In the genomic region with DNA sequence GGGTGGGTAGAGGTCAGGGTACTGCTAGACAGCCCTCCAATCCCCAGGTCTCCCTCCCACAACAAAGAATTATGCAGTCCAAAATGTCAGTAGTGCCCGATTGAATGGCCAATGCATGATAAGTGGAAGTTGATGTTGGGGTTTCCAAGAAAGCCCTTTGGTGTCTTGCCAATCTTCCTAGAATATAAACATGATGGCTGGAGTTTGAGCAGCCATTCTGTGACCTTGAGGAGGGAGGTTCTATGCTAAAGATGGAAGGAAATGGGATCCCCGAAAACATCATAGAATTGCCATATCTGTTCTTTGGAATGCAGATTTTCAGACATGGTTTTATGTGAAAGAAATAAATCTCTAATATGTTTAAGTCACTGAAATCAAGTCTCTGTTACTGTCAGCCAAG, we compare ENCODE assay signal across 23 cellular contexts.
"Had no signal": no experiment of that assay in that cellular context is flagged by ENCODE, and none has a peak within 500 bp of the region (broad histone marks: within the 10 kb centered on the region; RNA-seq: fewer than 3 reads in every experiment).

No MANE protein-coding gene starts in this region.

- H3K27me3 Mint-ChIP-seq: activated CD4-positive, alpha-beta memory T cell treated with anti-CD3 and anti-CD28 coated beads for 36 hours; activated naive CD8-positive, alpha-beta T cell treated with anti-CD3 and anti-CD28 coated beads for 36 hours had no signal

- H3K27ac ChIP-seq: adrenal gland, body of pancreas, gastrocnemius medialis, left ventricle myocardium inferior, thoracic aorta had no signal

- H3K4me3 ChIP-seq: adrenal gland, body of pancreas, dorsolateral prefrontal cortex, gastrocnemius medialis, left ventricle myocardium inferior, lung, thoracic aorta had no signal

- H3K27ac Mint-ChIP-seq: activated CD4-positive, alpha-beta memory T cell treated with anti-CD3 and anti-CD28 coated beads for 36 hours; activated naive CD4-positive, alpha-beta T cell treated with anti-CD3 and anti-CD28 coated beads for 36 hours; activated naive CD8-positive, alpha-beta T cell treated with anti-CD3 and anti-CD28 coated beads for 36 hours; activated T-helper 1 cell treated with anti-CD3 and anti-CD28 coated beads, Interleukin-12 subunit alpha, Interleukin-12 subunit beta, Interleukin-2, Interleukin-4 antibody, amounts not matched to agents 30 ng/mL and 10 ng/mL and 1 ng/mL, durations not matched to agents 14 hours and 24 hours and 36 hours; nephron; T-helper 17 cell had no signal

- H3K36me3 ChIP-seq: adrenal gland, gastrocnemius medialis, left ventricle myocardium inferior, thoracic aorta had no signal

- H3K36me3 Mint-ChIP-seq: activated CD4-positive, alpha-beta memory T cell treated with anti-CD3 and anti-CD28 coated beads for 36 hours; activated naive CD8-positive, alpha-beta T cell treated with anti-CD3 and anti-CD28 coated beads for 36 hours had no signal

- H3K9me3 ChIP-seq: adrenal gland, body of pancreas, gastrocnemius medialis, left ventricle myocardium inferior, thoracic aorta had no signal

- DNase-seq: activated CD4-positive, alpha-beta memory T cell treated with anti-CD3 and anti-CD28 coated beads for 36 hours; activated CD4-positive, alpha-beta T cell treated with anti-CD3 and anti-CD28 coated beads for 48 hours; activated effector memory CD4-positive, alpha-beta T cell treated with anti-CD3 and anti-CD28 coated beads, Interleukin-2, amount 50 U/mL, for 16 hours; activated naive CD4-positive, alpha-beta T cell treated with anti-CD3 and anti-CD28 coated beads for 36 hours; activated naive CD8-positive, alpha-beta T cell treated with anti-CD3 and anti-CD28 coated beads for 36 hours; adrenal gland; aorta; body of pancreas; dorsolateral prefrontal cortex; effector memory CD4-positive, alpha-beta T cell; gastrocnemius medialis; glutamatergic neuron; islet precursor cell; left ventricle myocardium inferior; posterior cingulate gyrus; right cardiac atrium; stimulated activated naive CD4-positive, alpha-beta T cell treated with Interleukin-2 at 50 U/mL for 16 hours; T-helper 17 cell; trophoblast cell had no signal

- H3K9me3 Mint-ChIP-seq: activated CD4-positive, alpha-beta memory T cell treated with anti-CD3 and anti-CD28 coated beads for 36 hours; activated naive CD4-positive, alpha-beta T cell treated with anti-CD3 and anti-CD28 coated beads for 36 hours; activated naive CD8-positive, alpha-beta T cell treated with anti-CD3 and anti-CD28 coated beads for 36 hours; activated T-helper 1 cell treated with anti-CD3 and anti-CD28 coated beads, Interleukin-12 subunit alpha, Interleukin-12 subunit beta, Interleukin-2, Interleukin-4 antibody, amounts not matched to agents 30 ng/mL and 10 ng/mL and 1 ng/mL, durations not matched to agents 14 hours and 24 hours and 36 hours; nephron had no signal

- H3K4me3 Mint-ChIP-seq: activated CD4-positive, alpha-beta memory T cell treated with anti-CD3 and anti-CD28 coated beads for 36 hours; activated naive CD4-positive, alpha-beta T cell treated with anti-CD3 and anti-CD28 coated beads for 36 hours; activated naive CD8-positive, alpha-beta T cell treated with anti-CD3 and anti-CD28 coated beads for 36 hours; activated T-helper 1 cell treated with anti-CD3 and anti-CD28 coated beads, Interleukin-12 subunit alpha, Interleukin-12 subunit beta, Interleukin-2, Interleukin-4 antibody, amounts not matched to agents 30 ng/mL and 10 ng/mL and 1 ng/mL, durations not matched to agents 14 hours and 24 hours and 36 hours; nephron; T-helper 17 cell had no signal
